ENCODE assay signal across 20 cellular contexts in the genomic region with DNA sequence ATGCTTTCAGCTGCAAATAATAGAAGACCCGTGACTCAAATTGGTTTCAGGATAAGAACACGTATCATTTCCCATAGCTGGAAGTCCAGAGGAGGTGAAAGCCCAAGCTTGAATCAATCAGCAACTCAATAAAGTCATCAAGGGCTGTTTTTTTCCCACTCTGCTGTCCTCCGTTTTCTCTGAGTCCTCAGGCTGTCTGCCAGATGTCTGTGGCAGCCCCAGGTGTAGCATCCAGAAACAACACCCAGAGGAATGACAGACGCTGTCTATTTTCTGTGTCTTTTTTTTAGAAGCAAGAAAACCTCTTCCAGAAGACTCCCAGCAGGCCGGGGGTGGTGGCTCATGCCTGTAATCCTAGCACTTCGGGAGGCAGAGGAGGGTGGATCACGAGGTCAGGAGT.
"Had no signal": no experiment of that assay in that cellular context is flagged by ENCODE, and none has a peak within 500 bp of the region (broad histone marks: within the 10 kb centered on the region; RNA-seq: fewer than 3 reads in every experiment).

No MANE protein-coding gene starts in this region.

- ATAC-seq: heart left ventricle, left lung, lower lobe of right lung, natural killer cell had no signal

- H3K4me3 Mint-ChIP-seq: dendritic cell treated with granulocyte-macrophage colony-stimulating factor and Interleukin-4, amounts not matched to agents 40 ng/mL and 50 ng/mL, for 4 days; memory B cell; mesothelial cell of epicardium; natural killer cell; neural crest cell had no signal

- DNase-seq: effector CD4-positive, alpha-beta T cell; heart left ventricle; hippocampal formation; left lung; lower lobe of right lung; natural killer cell; ovary; sigmoid colon; stimulated activated CD4-positive, alpha-beta T cell treated with anti-CD3 and anti-CD28 coated beads, Interleukin-2, amount 100 ng/mL, for 24 hours; stimulated activated naive CD4-positive, alpha-beta T cell treated with Interleukin-2 at 50 U/mL for 16 hours; thyroid gland; upper lobe of left lung; uterus had no signal

- H3K9me3 ChIP-seq: ovary, thyroid gland, uterus had no signal

- H3K36me3 ChIP-seq: heart left ventricle, left lung, lower lobe of right lung, ovary, right atrium auricular region, sigmoid colon, suprapubic skin, thyroid gland, upper lobe of left lung, uterus had no signal

- H3K27ac Mint-ChIP-seq: dendritic cell treated with granulocyte-macrophage colony-stimulating factor and Interleukin-4, amounts not matched to agents 40 ng/mL and 50 ng/mL, for 4 days; memory B cell; mesothelial cell of epicardium; natural killer cell had no signal

- H3K4me3 ChIP-seq: heart left ventricle, left lung, lower lobe of right lung, ovary, right atrium auricular region, sigmoid colon, skin epidermis, suprapubic skin, thyroid gland, upper lobe of left lung, uterus had no signal

- H3K27me3 Mint-ChIP-seq: dendritic cell treated with granulocyte-macrophage colony-stimulating factor and Interleukin-4, amounts not matched to agents 40 ng/mL and 50 ng/mL, for 4 days; memory B cell had no signal

- H3K27me3 ChIP-seq: heart left ventricle, left lung, ovary, right atrium auricular region, sigmoid colon, suprapubic skin, thyroid gland, upper lobe of left lung, uterus had no signal

- H3K27ac ChIP-seq: heart left ventricle, left lung, lower lobe of right lung, ovary, right atrium auricular region, sigmoid colon, skin epidermis, suprapubic skin, thyroid gland, upper lobe of left lung, uterus had no signal

- H3K4me1 Mint-ChIP-seq: mesothelial cell of epicardium, natural killer cell had no signal
